Comparison of ENCODE assay signal across 17 cellular contexts in the genomic region with DNA sequence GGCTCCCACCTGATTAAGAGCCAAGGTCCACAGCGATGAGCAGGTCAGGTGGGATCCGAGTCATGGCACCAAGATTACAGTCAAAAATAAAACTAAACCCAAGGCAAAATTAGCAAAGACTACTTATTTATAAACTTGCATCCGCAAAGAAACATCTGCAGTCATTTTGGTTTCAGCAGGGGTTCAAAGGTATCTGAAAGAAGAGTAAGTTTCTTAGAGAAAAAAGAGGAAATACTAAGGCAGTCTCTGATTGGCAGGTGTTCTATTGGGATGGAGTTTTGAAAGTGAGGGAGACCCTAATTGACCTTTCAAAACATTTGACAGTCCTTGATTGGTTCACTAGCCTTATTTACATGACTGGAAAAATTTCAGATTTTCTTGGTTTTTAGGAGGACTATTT. TPM values are rescaled to one million over a fixed set of nuclear protein-coding genes. Genes with fewer than 3 reads are reported as not detected.
DNase-seq lines count a peak whose midpoint lies in the region; ATAC-seq and TF ChIP-seq lines count a peak whose summit lies in the region.
"Had no signal": no experiment of that assay in that cellular context is flagged by ENCODE, and none has a peak within 500 bp of the region (broad histone marks: within the 10 kb centered on the region; RNA-seq: fewer than 3 reads in every experiment).

No MANE protein-coding gene starts in this region.

- H2AFZ ChIP-seq in KMS-11 (ENCODE audit: low read depth), result 0 out of 2 replicates have a peak overlapping the region, but pooled peaks have one; percentile 6

- peaks cover 15% of the 10 kb centered on the region for H3K9me3 Mint-ChIP-seq in activated CD4-positive, alpha-beta T cell treated with anti-CD3 and anti-CD28 coated beads, Interleukin-2, amount 10 ng/mL, durations not matched to agents 7 days and 5 days

- CTCF ChIA-PET in activated CD4-positive, alpha-beta T cell treated with anti-CD3 and anti-CD28 coated beads, Interleukin-2, amount 10 ng/mL, durations not matched to agents 7 days and 5 days (lab: Charles Lee), result interaction anchor here (1.0 kb wide), 1 partner anchor 9 kb away, joined by 3 read pairs; no protein-coding TSS in a partner anchor

- POLR2A ChIA-PET in activated CD4-positive, alpha-beta T cell treated with anti-CD3 and anti-CD28 coated beads, Interleukin-2, amount 10 ng/mL, durations not matched to agents 7 days and 5 days (lab: Charles Lee), result no interaction called here

- H3K79me2 ChIP-seq in KMS-11 (ENCODE audit: insufficient read depth, low read depth), result no peaks in the 10 kb centered on the region

- peak; percentile 64 for ATAC-seq in GM21526 (IDR thresholded peaks at IDR 0.05; ENCODE audit: low FRiP score, unreplicated experiment)
- ATAC-seq: HepG2 had no signal

- H3K4me3 ChIP-seq in GM06990 (replicated peaks; ENCODE audit: low read depth, low read length) (no peak overlapping the region), KMS-11 (IDR thresholded peaks at IDR 0.05; ENCODE audit: insufficient read depth, low read depth, low read length) (no peak overlapping the region), left ventricle myocardium inferior (no peak overlapping the region)
- H3K4me3 ChIP-seq: HAP-1 had no signal

- H3K27me3 ChIP-seq in GM06990 (replicated peaks; ENCODE audit: control insufficient read depth, insufficient read depth, low read length), result no peaks in the 10 kb centered on the region; the same call in 1 of the 2 replicates
- H3K27me3 ChIP-seq in KMS-11 (ENCODE audit: insufficient read depth, low read depth), result no peaks in the 10 kb centered on the region
- no peaks in the 10 kb centered on the region for H3K27me3 ChIP-seq in left ventricle myocardium inferior (ENCODE audit: low read depth)

- H3K4me3 Mint-ChIP-seq in activated CD4-positive, alpha-beta T cell treated with anti-CD3 and anti-CD28 coated beads, Interleukin-2, amount 10 ng/mL, durations not matched to agents 7 days and 5 days, result no peak overlapping the region
- H3K4me3 Mint-ChIP-seq: CD4-positive, alpha-beta memory T cell had no signal

- no peaks in the 10 kb centered on the region for H3K9me3 ChIP-seq in left ventricle myocardium inferior (replicated peaks)
- H3K9me3 ChIP-seq: HAP-1 had no signal

- H3K4me1 Mint-ChIP-seq in activated CD4-positive, alpha-beta T cell treated with anti-CD3 and anti-CD28 coated beads, Interleukin-2, amount 10 ng/mL, durations not matched to agents 7 days and 5 days, result no peaks in the 10 kb centered on the region
- H3K4me1 Mint-ChIP-seq: CD4-positive, alpha-beta memory T cell had no signal

- H3K36me3 ChIP-seq in GM06990 (ENCODE audit: control insufficient read depth, insufficient read depth, low read length), result no peaks in the 10 kb centered on the region
- no peaks in the 10 kb centered on the region for H3K36me3 ChIP-seq in KMS-11 (ENCODE audit: insufficient read depth)
- H3K36me3 ChIP-seq in left ventricle myocardium inferior, result no peaks in the 10 kb centered on the region
- H3K36me3 ChIP-seq: HAP-1 had no signal

- no peaks in the 10 kb centered on the region for H3K27me3 Mint-ChIP-seq in activated CD4-positive, alpha-beta T cell treated with anti-CD3 and anti-CD28 coated beads, Interleukin-2, amount 10 ng/mL, durations not matched to agents 7 days and 5 days

- DNase-seq in GM06990 (ENCODE audit: extremely low read depth, insufficient read length), result peak; percentile 34
- peak; percentile 11 for DNase-seq in RPMI8226
- DNase-seq in activated CD4-positive, alpha-beta T cell treated with anti-CD3 and anti-CD28 coated beads, Interleukin-2, amount 10 ng/mL, durations not matched to agents 7 days and 5 days, result no peak
- no peak for DNase-seq in left ventricle myocardium inferior
- no peak for DNase-seq in NCI-H1048 (lab: John Stamatoyannopoulos, UW)
- DNase-seq in effector CD4-positive, alpha-beta T cell, result no peak
- DNase-seq: ACHN; CD4-positive, alpha-beta memory T cell; DMS153; DMS79 treated with DMSO at 0.1 percent for 48 hours; EL; GOT3 had no signal

- no peak for TF ChIP-seq CTCF in GM06990 (IDR thresholded peaks at IDR 0.05; ENCODE audit: insufficient read depth, low read length, poor library complexity, severe bottlenecking)
- no peak for TF ChIP-seq CTCF in KMS-11 (conservative IDR thresholded peaks at IDR 0.05; ENCODE audit: low read depth, low read length)
- no peak for TF ChIP-seq CTCF in left ventricle myocardium inferior (IDR thresholded peaks at IDR 0.05; ENCODE audit: borderline replicate concordance)

- no peak overlapping the region for H3K27ac Mint-ChIP-seq in activated CD4-positive, alpha-beta T cell treated with anti-CD3 and anti-CD28 coated beads, Interleukin-2, amount 10 ng/mL, durations not matched to agents 7 days and 5 days

- H3K4me2 ChIP-seq in KMS-11, result peak overlapping the region; percentile 28; the same call in 1 of the 2 replicates

- H3K9ac ChIP-seq in KMS-11, result no peak overlapping the region

- H3K36me3 Mint-ChIP-seq in activated CD4-positive, alpha-beta T cell treated with anti-CD3 and anti-CD28 coated beads, Interleukin-2, amount 10 ng/mL, durations not matched to agents 7 days and 5 days (ENCODE audit: low read depth), result no peaks in the 10 kb centered on the region
- H3K36me3 Mint-ChIP-seq: CD4-positive, alpha-beta memory T cell had no signal

- H4K20me1 ChIP-seq in KMS-11 (ENCODE audit: insufficient read depth), result no peaks in the 10 kb centered on the region

- intact Hi-C loops in left ventricle myocardium inferior (cut with micrococcal nuclease), result no loop called here

- H3K27ac ChIP-seq in KMS-11, result no peak overlapping the region
- no peak overlapping the region for H3K27ac ChIP-seq in left ventricle myocardium inferior (replicated peaks)
- H3K27ac ChIP-seq: C4-2B had no signal

- H3K4me1 ChIP-seq in KMS-11 (ENCODE audit: low read depth, poor library complexity, severe bottlenecking), result peaks cover 8% of the 10 kb centered on the region
- no peaks in the 10 kb centered on the region for H3K4me1 ChIP-seq in left ventricle myocardium inferior
- H3K4me1 ChIP-seq: HAP-1 had no signal

RNA-seq across cellular contexts. Expression of a gene that starts 11.0 kb away (rescaled TPM):
- 1 to 10 TPM in 1 of 2 experiments, under 1 TPM in 1; 0.74 to 1.1 TPM for total RNA-seq in activated CD4-positive, alpha-beta T cell treated with anti-CD3 and anti-CD28 coated beads, Interleukin-2, amount 10 ng/mL, durations not matched to agents 7 days and 5 days
- total RNA-seq in left ventricle myocardium inferior, result 2.4 TPM

Comparison
In these comparisons a context has a peak if more than half of its experiments do, and no peak if none do; other contexts are left out.
1. DNase-seq: peak in GM06990 (single experiment) and RPMI8226 (single experiment); none in activated CD4-positive, alpha-beta T cell treated with anti-CD3 and anti-CD28 coated beads, Interleukin-2, amount 10 ng/mL, durations not matched to agents 7 days and 5 days (single experiment), left ventricle myocardium inferior (single experiment), NCI-H1048 (single experiment) and effector CD4-positive, alpha-beta T cell (single experiment).